Comparison of ENCODE assay signal across 8 cellular contexts in genomic region chr16:85151603-85152413, GRCh38. TPM values are rescaled to one million over a fixed set of nuclear protein-coding genes. Genes with fewer than 3 reads are reported as not detected.
DNase-seq lines count a peak whose midpoint lies in the region; ATAC-seq and TF ChIP-seq lines count a peak whose summit lies in the region.

No MANE protein-coding gene starts in this region.

- H3K36me3 ChIP-seq in cardiac muscle cell = no peaks in the 10 kb centered on the region
- no peaks in the 10 kb centered on the region for H3K36me3 ChIP-seq in skeletal muscle tissue (ENCODE audit: control insufficient read depth in 3 of 3, insufficient read depth in 3 of 3, low read length in 3 of 3)

- H3K27ac Mint-ChIP-seq in activated CD8-positive, alpha-beta memory T cell treated with anti-CD3 and anti-CD28 coated beads, Interleukin-2, amount 10 ng/mL, durations not matched to agents 7 days and 5 days = no peak overlapping the region

- H3K4me3 ChIP-seq in cardiac muscle cell (no peak overlapping the region), skeletal muscle tissue (ENCODE audit: low read length in 3 of 3) (peak overlapping the region in 1 of 3 donors; percentile 41)

- TF ChIP-seq CTCF in cardiac muscle cell (IDR thresholded peaks at IDR 0.05; ENCODE audit: low read depth, low read length) = no peak

- peak overlapping the region; percentile 65 to 70 (median 66) for H3K9ac ChIP-seq in skeletal muscle tissue (ENCODE audit: low read depth in 1 of 3, low read length in 3 of 3)

- no peak overlapping the region for H3K4me3 Mint-ChIP-seq in activated CD8-positive, alpha-beta memory T cell treated with anti-CD3 and anti-CD28 coated beads, Interleukin-2, amount 10 ng/mL, durations not matched to agents 7 days and 5 days

- H3K4me1 Mint-ChIP-seq in activated CD8-positive, alpha-beta memory T cell treated with anti-CD3 and anti-CD28 coated beads, Interleukin-2, amount 10 ng/mL, durations not matched to agents 7 days and 5 days = no peaks in the 10 kb centered on the region

- no peaks in the 10 kb centered on the region for H3K36me3 Mint-ChIP-seq in activated CD8-positive, alpha-beta memory T cell treated with anti-CD3 and anti-CD28 coated beads, Interleukin-2, amount 10 ng/mL, durations not matched to agents 7 days and 5 days

- CTCF ChIA-PET in activated CD8-positive, alpha-beta memory T cell treated with anti-CD3 and anti-CD28 coated beads, Interleukin-2, amount 10 ng/mL, durations not matched to agents 7 days and 5 days (lab: Charles Lee) = no interaction called here

- peak; percentile 83 for ATAC-seq in GM18868 (IDR thresholded peaks at IDR 0.05; ENCODE audit: unreplicated experiment)
- peak; percentile 95 for ATAC-seq in SK-N-SH treated with all-trans-retinoic acid at 6 μM for 48 hours
- ATAC-seq in GM18907 (IDR thresholded peaks at IDR 0.05; ENCODE audit: unreplicated experiment) = no peak
- no peak for ATAC-seq in activated CD8-positive, alpha-beta memory T cell treated with anti-CD3 and anti-CD28 coated beads, Interleukin-2, amount 10 ng/mL, durations not matched to agents 7 days and 5 days

- peaks cover 18% of the 10 kb centered on the region for H3K4me1 ChIP-seq in cardiac muscle cell (ENCODE audit: low read depth)
- peaks cover 64 to 68% (median 66%) of the 10 kb centered on the region in 3 donors for H3K4me1 ChIP-seq in skeletal muscle tissue (ENCODE audit: control insufficient read depth in 3 of 3, insufficient read depth in 3 of 3, low read length in 3 of 3)

- H3K9me3 ChIP-seq in cardiac muscle cell (ENCODE audit: low read depth) (no peaks in the 10 kb centered on the region), skeletal muscle tissue (ENCODE audit: control insufficient read depth in 3 of 3, low read length in 3 of 3) (no peaks in the 10 kb centered on the region)

- H3K27me3 ChIP-seq in cardiac muscle cell (no peaks in the 10 kb centered on the region), skeletal muscle tissue (ENCODE audit: control insufficient read depth in 3 of 3, insufficient read depth in 3 of 3, low read length in 3 of 3) (no peaks in the 10 kb centered on the region)

- no peaks in the 10 kb centered on the region for H3K27me3 Mint-ChIP-seq in activated CD8-positive, alpha-beta memory T cell treated with anti-CD3 and anti-CD28 coated beads, Interleukin-2, amount 10 ng/mL, durations not matched to agents 7 days and 5 days

- H3K9me3 Mint-ChIP-seq in activated CD8-positive, alpha-beta memory T cell treated with anti-CD3 and anti-CD28 coated beads, Interleukin-2, amount 10 ng/mL, durations not matched to agents 7 days and 5 days (ENCODE audit: low read depth) = no peaks in the 10 kb centered on the region

- peak in 1 of 2 donors; percentile 87 for DNase-seq in cardiac muscle cell (ENCODE audit: low read depth in 1 of 2, low spot score in 1 of 2)
- no peak for DNase-seq in NOMO-1 (lab: John Stamatoyannopoulos, UW; ENCODE audit: unreplicated experiment in 2 of 2)
- DNase-seq in stimulated activated CD4-positive, alpha-beta T cell treated with anti-CD3 and anti-CD28 coated beads, Interleukin-4, amount 100 ng/mL, for 1 hour = no peak
- no peak for DNase-seq in activated CD8-positive, alpha-beta memory T cell treated with anti-CD3 and anti-CD28 coated beads, Interleukin-2, amount 10 ng/mL, durations not matched to agents 7 days and 5 days

- H3K27ac ChIP-seq in cardiac muscle cell (peak overlapping the region; percentile 30), skeletal muscle tissue (ENCODE audit: low read depth, low read length) (peak overlapping the region; percentile 97)

TF ChIP-seq in SK-N-SH treated with all-trans-retinoic acid at 6 μM for 48 hours, 23 proteins besides CTCF, POLR2A, EP300 and RAD21:
- TF ChIP-seq CREB5 (CRISPR knock-in tag; IDR thresholded peaks at IDR 0.05; ENCODE audit: low read depth) (no peak), ZFP30 (CRISPR knock-in tag; IDR thresholded peaks at IDR 0.05) (no peak), PPARA (CRISPR knock-in tag; IDR thresholded peaks at IDR 0.05; ENCODE audit: borderline replicate concordance) (no peak)

RNA-seq across cellular contexts. Expression of gene CIBAR2, which starts 39.5 kb away (rescaled TPM):
- not detected in 2 replicates for total RNA-seq in cardiac muscle cell
- not detected in 2 replicates for polyA plus RNA-seq in cardiac muscle cell
- total RNA-seq in skeletal muscle tissue = not detected
- not detected for total RNA-seq in activated CD8-positive, alpha-beta memory T cell treated with anti-CD3 and anti-CD28 coated beads, Interleukin-2, amount 10 ng/mL, durations not matched to agents 7 days and 5 days

Comparison
In these comparisons a context has a peak if more than half of its experiments do, and no peak if none do; other contexts are left out.
1. ATAC-seq: peak in GM18868 (single experiment) and SK-N-SH treated with all-trans-retinoic acid at 6 μM for 48 hours (single experiment); none in GM18907 (single experiment) and activated CD8-positive, alpha-beta memory T cell treated with anti-CD3 and anti-CD28 coated beads, Interleukin-2, amount 10 ng/mL, durations not matched to agents 7 days and 5 days (single experiment).